ENCODE assay signal across 8 cellular contexts in genomic region chr11:67261635-67261941, GRCh38. TPM values are rescaled to one million over a fixed set of nuclear protein-coding genes. Genes with fewer than 3 reads are reported as not detected.
DNase-seq lines count a peak whose midpoint lies in the region; TF ChIP-seq lines count a peak whose summit lies in the region.

No MANE protein-coding gene starts in this region.

- H2BK5ac ChIP-seq in neuronal stem cell (ENCODE audit: low read length): no peak overlapping the region

- H3K27ac ChIP-seq in ACC112 (ENCODE audit: low read depth, low read length) (no peak overlapping the region), HUES6 (ENCODE audit: low read depth, low read length) (no peak overlapping the region), endodermal cell (ENCODE audit: low read depth, low read length) (no peak overlapping the region), neuronal stem cell (replicated peaks; ENCODE audit: low read length) (no peak overlapping the region)

- no peak overlapping the region for H3K14ac ChIP-seq in neuronal stem cell (ENCODE audit: low read length)

- H3K27ac Mint-ChIP-seq in endodermal cell: no peak overlapping the region

- no peak overlapping the region for H4K91ac ChIP-seq in neuronal stem cell (ENCODE audit: low read depth, low read length, poor library complexity)

- H2BK12ac ChIP-seq in neuronal stem cell (ENCODE audit: low read length): no peak overlapping the region

- no peaks in the 10 kb centered on the region for H3K9me3 Mint-ChIP-seq in endodermal cell

- 17 to 22% methylated on average over 12 to 19 of the region's 19 CpGs for WGBS in endodermal cell (ENCODE audit: insufficient coverage in 1 of 2, insufficient read length in 1 of 2), 2 experiments
- no CpG with 5 or more reads among the region's 19 CpGs for WGBS in neuronal stem cell (ENCODE audit: extremely low coverage in 2 of 2, insufficient read length in 2 of 2, insufficient replicate concordance in 1 of 2), 2 donors

- peaks cover 17% of the 10 kb centered on the region for H3K4me1 Mint-ChIP-seq in endodermal cell

- peaks cover 22% of the 10 kb centered on the region for H3K27me3 Mint-ChIP-seq in endodermal cell (ENCODE audit: insufficient read depth)

- no peak overlapping the region for H2BK120ac ChIP-seq in neuronal stem cell (ENCODE audit: low read depth, low read length)

- peak overlapping the region; percentile 80 for H3K4me2 ChIP-seq in neuronal stem cell (ENCODE audit: insufficient read depth, low read length, poor library complexity, severe bottlenecking)

- peak overlapping the region; percentile 79 for H3K4me3 ChIP-seq in ACC112 (ENCODE audit: low read depth, low read length)
- H3K4me3 ChIP-seq in HUES6 (ENCODE audit: low read depth, low read length): peak overlapping the region; percentile 54
- no peak overlapping the region for H3K4me3 ChIP-seq in endodermal cell (ENCODE audit: low read length)
- H3K4me3 ChIP-seq in neuronal stem cell (ENCODE audit: low read length in 2 of 2): peak overlapping the region; percentile 48 to 69

- no peak overlapping the region for H3K9ac ChIP-seq in HUES6 (ENCODE audit: low read length)
- no peak overlapping the region for H3K9ac ChIP-seq in endodermal cell (ENCODE audit: extremely low read depth, low read length, poor library complexity, severe bottlenecking)
- H3K9ac ChIP-seq in neuronal stem cell (ENCODE audit: low read depth, low read length, poor library complexity): no peak overlapping the region

- H3K4ac ChIP-seq in neuronal stem cell (ENCODE audit: low read length): no peak overlapping the region

- H3K36me3 Mint-ChIP-seq in endodermal cell (ENCODE audit: low read depth): peaks cover 8% of the 10 kb centered on the region

- no peak overlapping the region for H2AK5ac ChIP-seq in neuronal stem cell (ENCODE audit: low read depth, low read length)

- H3K18ac ChIP-seq in neuronal stem cell (ENCODE audit: low read length): no peak overlapping the region

- H3K36me3 ChIP-seq in ACC112 (ENCODE audit: insufficient read depth, low read length) (no peaks in the 10 kb centered on the region), HUES6 (ENCODE audit: control insufficient read depth, insufficient read depth, low read length) (peaks cover 7% of the 10 kb centered on the region), endodermal cell (ENCODE audit: control insufficient read depth, insufficient read depth, low read length) (peaks cover 8% of the 10 kb centered on the region), neuronal stem cell (replicated peaks in 1 of 2; ENCODE audit: control insufficient read depth in 2 of 2, insufficient read depth in 2 of 2, low read length in 2 of 2) (peaks cover 5 to 8% of the 10 kb centered on the region in 2 donors)

- peaks cover 18% of the 10 kb centered on the region for H3K4me1 ChIP-seq in ACC112 (ENCODE audit: control insufficient read depth, insufficient read depth, low read length, unreplicated experiment)
- H3K4me1 ChIP-seq in HUES6 (ENCODE audit: control insufficient read depth, insufficient read depth, low read length): peaks cover 16% of the 10 kb centered on the region
- no peaks in the 10 kb centered on the region for H3K4me1 ChIP-seq in endodermal cell (ENCODE audit: control insufficient read depth, insufficient read depth, low read length)
- peaks cover 1 to 9% of the 10 kb centered on the region in 2 donors for H3K4me1 ChIP-seq in neuronal stem cell (ENCODE audit: control insufficient read depth in 2 of 2, insufficient read depth in 1 of 2, low read depth in 1 of 2, low read length in 2 of 2)

- H3K27me3 ChIP-seq in ACC112 (ENCODE audit: insufficient read depth, low read length) (no peaks in the 10 kb centered on the region), HUES6 (ENCODE audit: control insufficient read depth, insufficient read depth, low read length) (peaks cover 26% of the 10 kb centered on the region), endodermal cell (ENCODE audit: control insufficient read depth, insufficient read depth, low read length, poor library complexity, severe bottlenecking) (no peaks in the 10 kb centered on the region), neuronal stem cell (ENCODE audit: control insufficient read depth in 3 of 3, insufficient read depth in 3 of 3, low read depth in 1 of 3, low read length in 3 of 3) (peaks cover 0 to 22% (median 0%) of the 10 kb centered on the region in 3 experiments)

- H2AFZ ChIP-seq in ACC112 (ENCODE audit: low read length, unreplicated experiment) (no peak overlapping the region), neuronal stem cell (ENCODE audit: low read length) (peak overlapping the region; percentile 93)

- DNase-seq in endodermal cell (no peak), neuronal stem cell (ENCODE audit: low spot score) (no peak), NCI-H2196 treated with DMSO at 0.1 percent for 48 hours (lab: John Stamatoyannopoulos, UW; ENCODE audit: unreplicated experiment) (no peak), occipital lobe (lab: John Stamatoyannopoulos, UW) (no peak), HuH-7.5 (ENCODE audit: low spot score) (no peak)
- DNase-seq in activated CD4-positive, alpha-beta T cell treated with anti-CD3 and anti-CD28 coated beads for 48 hours: no peak

- no peaks in the 10 kb centered on the region for H3K79me1 ChIP-seq in neuronal stem cell (ENCODE audit: low read depth, low read length)

- no peak overlapping the region for H2BK15ac ChIP-seq in neuronal stem cell (ENCODE audit: low read length)

- no peaks in the 10 kb centered on the region for H3K9me3 ChIP-seq in HUES6 (ENCODE audit: control insufficient read depth, insufficient read depth, low read depth, low read length)
- no peaks in the 10 kb centered on the region for H3K9me3 ChIP-seq in endodermal cell (ENCODE audit: control insufficient read depth, low read length)
- H3K9me3 ChIP-seq in neuronal stem cell (replicated peaks in 1 of 2; ENCODE audit: control insufficient read depth in 2 of 2, insufficient read depth in 1 of 2, low read depth in 1 of 2, low read length in 2 of 2): no peaks in the 10 kb centered on the region

- peak; percentile 57 for TF ChIP-seq CTCF in endodermal cell (conservative IDR thresholded peaks at IDR 0.05)

- H3K23ac ChIP-seq in neuronal stem cell (ENCODE audit: low read depth, low read length, poor library complexity): no peak overlapping the region

- H3K79me2 ChIP-seq in ACC112 (ENCODE audit: control insufficient read depth, insufficient read depth, low read length, unreplicated experiment): peaks cover under 1% of the 10 kb centered on the region

- H3K4me3 Mint-ChIP-seq in endodermal cell: peak overlapping the region; percentile 45

- H4K8ac ChIP-seq in neuronal stem cell (ENCODE audit: low read depth, low read length): no peak overlapping the region

RNA-seq across cellular contexts. Expression of gene GRK2, which starts 4.7 kb away (rescaled TPM):
- total RNA-seq in endodermal cell (10 to 100 TPM; 58.0 to 61.7 TPM), occipital lobe (44.9 TPM)
- 43.5 TPM for polyA plus RNA-seq in endodermal cell (2013, experiment 1 of 2)
- polyA plus RNA-seq in endodermal cell (2013, experiment 2 of 2): 39.5 TPM
- 33.4 TPM for polyA plus RNA-seq in neuronal stem cell (2013, experiment 1 of 2)
- 33.1 TPM for polyA plus RNA-seq in neuronal stem cell (2013, experiment 2 of 2)

RNA-seq across cellular contexts. Expression of gene ANKRD13D, which starts 27.5 kb away (rescaled TPM):
- total RNA-seq in endodermal cell (10 to 100 TPM; 56.6 to 58.6 TPM), occipital lobe (49.4 TPM)
- polyA plus RNA-seq in endodermal cell (2013, experiment 1 of 2): 30.0 TPM
- polyA plus RNA-seq in endodermal cell (2013, experiment 2 of 2): 27.5 TPM
- polyA plus RNA-seq in neuronal stem cell (2013, experiment 1 of 2): 23.9 TPM
- 22.5 TPM for polyA plus RNA-seq in neuronal stem cell (2013, experiment 2 of 2)

RNA-seq across cellular contexts. Expression of gene SSH3, which starts 41.7 kb away (rescaled TPM):
- total RNA-seq in endodermal cell (10 to 100 TPM; 39.1 to 44.4 TPM), occipital lobe (2.0 TPM)
- polyA plus RNA-seq in endodermal cell (2013, experiment 1 of 2): 22.0 TPM
- polyA plus RNA-seq in endodermal cell (2013, experiment 2 of 2): 16.0 TPM
- polyA plus RNA-seq in neuronal stem cell (2013, experiment 1 of 2): 28.5 TPM
- polyA plus RNA-seq in neuronal stem cell (2013, experiment 2 of 2): 34.0 TPM

Comparison
In these comparisons a context has a peak if more than half of its experiments do, and no peak if none do; other contexts are left out.
1. RNA of gene SSH3, which starts 41.7 kb away (total RNA-seq): 39.1 to 44.4 TPM in endodermal cell; 2.0 TPM in occipital lobe (single experiment); every median in the first group is over 10 times any median in the second.